In genomic region chr10:102241444-102242117, GRCh38 we compare ENCODE assay signal across 9 cellular contexts. TPM values are rescaled to one million over a fixed set of nuclear protein-coding genes. Genes with fewer than 3 reads are reported as not detected.
A peak's percentile ranks its signal among the peaks of the same experiment; 100 is the strongest.
DNase-seq lines count a peak whose midpoint lies in the region; ATAC-seq and TF ChIP-seq lines count a peak whose summit lies in the region.
"Had no signal": no experiment of that assay in that cellular context is flagged by ENCODE, and none has a peak within 500 bp of the region (broad histone marks: within the 10 kb centered on the region; RNA-seq: fewer than 3 reads in every experiment).

Gene PITX3 (minus strand): TSS chr10:102241512. CDS start chr10:102232080, 9,432 bp downstream.

- no peaks in the 10 kb centered on the region for H3K36me3 Mint-ChIP-seq in CD4-positive, CD25-positive, alpha-beta regulatory T cell
- H3K36me3 Mint-ChIP-seq in activated naive CD4-positive, alpha-beta T cell treated with anti-CD3 and anti-CD28 coated beads, Interleukin-2, amount 50 U/mL, for 24 hours: peaks cover 3% of the 10 kb centered on the region

- no peak within 1 kb of the TSS for H3K27ac ChIP-seq in CD4-positive, CD25-positive, alpha-beta regulatory T cell (ENCODE audit: insufficient read depth, low read length, poor library complexity, severe bottlenecking)
- H3K27ac ChIP-seq in HUES48 (ENCODE audit: low read depth, low read length) (no peak within 1 kb of the TSS), osteoblast (ENCODE audit: low read depth, low read length) (peak within 1 kb of the TSS; percentile 31)
- H3K27ac ChIP-seq: VCaP had no signal

- H3K27me3 ChIP-seq in CD4-positive, CD25-positive, alpha-beta regulatory T cell (ENCODE audit: control insufficient read depth, insufficient read depth, low read length): peaks cover 18% of the 10 kb centered on the region
- H3K27me3 ChIP-seq in HUES48 (ENCODE audit: control insufficient read depth, insufficient read depth, low read length) (peaks cover 68% of the 10 kb centered on the region), osteoblast (ENCODE audit: insufficient read depth, low read length) (peaks cover 7% of the 10 kb centered on the region)

- peak within 1 kb of the TSS; percentile 92 for H2AFZ ChIP-seq in osteoblast (ENCODE audit: low read length)

- ATAC-seq in CD4-positive, CD25-positive, alpha-beta regulatory T cell (ENCODE audit: low read depth in 2 of 2): peak; percentile 46 to 47
- ATAC-seq in GM19397 (IDR thresholded peaks at IDR 0.05; ENCODE audit: unreplicated experiment) (peak; percentile 39), SK-N-SH treated with all-trans-retinoic acid at 6 μM for 48 hours (peak; percentile 26)

- peaks cover 9 to 44% (median 18%) of the 10 kb centered on the region in 4 donors for H3K4me1 Mint-ChIP-seq in CD4-positive, CD25-positive, alpha-beta regulatory T cell
- peaks cover 32% of the 10 kb centered on the region for H3K4me1 Mint-ChIP-seq in activated naive CD4-positive, alpha-beta T cell treated with anti-CD3 and anti-CD28 coated beads, Interleukin-2, amount 50 U/mL, for 24 hours

- no peaks in the 10 kb centered on the region for H3K36me3 ChIP-seq in CD4-positive, CD25-positive, alpha-beta regulatory T cell (ENCODE audit: control insufficient read depth, insufficient read depth, low read length)
- no peaks in the 10 kb centered on the region for H3K36me3 ChIP-seq in HUES48 (ENCODE audit: control insufficient read depth, insufficient read depth, low read length)
- no peaks in the 10 kb centered on the region for H3K36me3 ChIP-seq in osteoblast (ENCODE audit: insufficient read depth, low read length)

- H3K9ac ChIP-seq in HUES48 (ENCODE audit: low read depth, low read length): no peak within 1 kb of the TSS

- peaks cover 45% of the 10 kb centered on the region for H3K27me3 Mint-ChIP-seq in CD4-positive, CD25-positive, alpha-beta regulatory T cell
- peaks cover 22% of the 10 kb centered on the region for H3K27me3 Mint-ChIP-seq in activated naive CD4-positive, alpha-beta T cell treated with anti-CD3 and anti-CD28 coated beads, Interleukin-2, amount 50 U/mL, for 24 hours

- peaks cover 0 to 3% (median 0%) of the 10 kb centered on the region in 7 donors for H3K9me3 Mint-ChIP-seq in CD4-positive, CD25-positive, alpha-beta regulatory T cell
- no peaks in the 10 kb centered on the region for H3K9me3 Mint-ChIP-seq in activated naive CD4-positive, alpha-beta T cell treated with anti-CD3 and anti-CD28 coated beads, Interleukin-2, amount 50 U/mL, for 24 hours

- no peaks in the 10 kb centered on the region for H3K9me3 ChIP-seq in CD4-positive, CD25-positive, alpha-beta regulatory T cell (ENCODE audit: control insufficient read depth in 2 of 2, low read length in 2 of 2)
- no peaks in the 10 kb centered on the region for H3K9me3 ChIP-seq in HUES48 (ENCODE audit: control insufficient read depth, insufficient read depth, low read length)
- H3K9me3 ChIP-seq in osteoblast (ENCODE audit: low read depth, low read length): no peaks in the 10 kb centered on the region

- no peak for TF ChIP-seq CTCF in osteoblast (IDR thresholded peaks at IDR 0.05; ENCODE audit: extremely low read depth, low read depth, low read length)

- peak within 1 kb of the TSS in 2 of 3 donors; percentile 52 to 68 for H3K27ac Mint-ChIP-seq in CD4-positive, CD25-positive, alpha-beta regulatory T cell
- H3K27ac Mint-ChIP-seq in activated naive CD4-positive, alpha-beta T cell treated with anti-CD3 and anti-CD28 coated beads, Interleukin-2, amount 50 U/mL, for 24 hours: peak within 1 kb of the TSS; percentile 79

- H3K4me3 Mint-ChIP-seq in CD4-positive, CD25-positive, alpha-beta regulatory T cell: peak within 1 kb of the TSS; percentile 58 to 89 (median 74)
- peak within 1 kb of the TSS; percentile 94 for H3K4me3 Mint-ChIP-seq in activated naive CD4-positive, alpha-beta T cell treated with anti-CD3 and anti-CD28 coated beads, Interleukin-2, amount 50 U/mL, for 24 hours

- peak within 1 kb of the TSS; percentile 95 for H3K4me2 ChIP-seq in osteoblast (ENCODE audit: insufficient read depth, low read length)

- DNase-seq in CD4-positive, CD25-positive, alpha-beta regulatory T cell: peak; percentile 84 to 92 (median 88)
- peak; percentile 85 for DNase-seq in glomerular visceral epithelial cell (ENCODE audit: extremely low spot score)
- DNase-seq in osteoblast (ENCODE audit: insufficient read length, low spot score, missing footprints): peak; percentile 99
- peak; percentile 56 for DNase-seq in superior temporal gyrus (ENCODE audit: extremely low spot score)

- peak within 1 kb of the TSS; percentile 69 for H3K4me3 ChIP-seq in CD4-positive, CD25-positive, alpha-beta regulatory T cell (ENCODE audit: low read depth, low read length)
- H3K4me3 ChIP-seq in HUES48 (ENCODE audit: low read depth, low read length): peak within 1 kb of the TSS; percentile 81
- H3K4me3 ChIP-seq in osteoblast (ENCODE audit: insufficient read depth, low read length): peak within 1 kb of the TSS; percentile 82

- H3K79me2 ChIP-seq in osteoblast (ENCODE audit: insufficient read depth, low read length): peaks cover 12% of the 10 kb centered on the region

- H3K4me1 ChIP-seq in CD4-positive, CD25-positive, alpha-beta regulatory T cell (ENCODE audit: control insufficient read depth, insufficient read depth, low read length, poor library complexity, severe bottlenecking): peaks cover 35% of the 10 kb centered on the region
- H3K4me1 ChIP-seq in HUES48 (ENCODE audit: control insufficient read depth, insufficient read depth, low read length): peaks cover 13% of the 10 kb centered on the region
- H3K4me1 ChIP-seq in osteoblast (ENCODE audit: insufficient read depth, low read length): peaks cover 33% of the 10 kb centered on the region

- H4K20me1 ChIP-seq in osteoblast (ENCODE audit: insufficient read depth, low read length): peaks cover 9% of the 10 kb centered on the region

TF ChIP-seq in SK-N-SH treated with all-trans-retinoic acid at 6 μM for 48 hours, 23 proteins besides CTCF, POLR2A, EP300 and RAD21:
- no peak for TF ChIP-seq ZC3H10 (CRISPR knock-in tag; IDR thresholded peaks at IDR 0.05)
- TF ChIP-seq GLIS3 (CRISPR knock-in tag; IDR thresholded peaks at IDR 0.05): no peak
- no peak for TF ChIP-seq CSDC2 (CRISPR knock-in tag; IDR thresholded peaks at IDR 0.05)
- no peak for TF ChIP-seq RARB (CRISPR knock-in tag; IDR thresholded peaks at IDR 0.05)
- no peak for TF ChIP-seq TCF4 (CRISPR knock-in tag; IDR thresholded peaks at IDR 0.05; ENCODE audit: borderline replicate concordance)
TF ChIP-seq in SK-N-SH treated with all-trans-retinoic acid at 6 μM for 48 hours: peak in this region for 0.

RNA-seq across cellular contexts. Expression of gene PITX3, which starts in this region (rescaled TPM):
- not detected for total RNA-seq in CD4-positive, CD25-positive, alpha-beta regulatory T cell
- not detected for polyA plus RNA-seq in CD4-positive, CD25-positive, alpha-beta regulatory T cell
- total RNA-seq in osteoblast: under 0.01 TPM in 1 of 2 replicates, not detected in the other

Comparison
In these comparisons a context has a peak if more than half of its experiments do, and no peak if none do; other contexts are left out.
1. Peak in DNase-seq, ATAC-seq and H3K4me3 ChIP-seq in CD4-positive, CD25-positive, alpha-beta regulatory T cell; RNA of the gene not detected or under 1 TPM.
2. Peak in DNase-seq, H3K4me3 ChIP-seq, H3K27ac ChIP-seq and H3K4me2 ChIP-seq in osteoblast; RNA of the gene not detected or under 1 TPM.